ENCODE assay signal across 1 cellular context in the genomic region with DNA sequence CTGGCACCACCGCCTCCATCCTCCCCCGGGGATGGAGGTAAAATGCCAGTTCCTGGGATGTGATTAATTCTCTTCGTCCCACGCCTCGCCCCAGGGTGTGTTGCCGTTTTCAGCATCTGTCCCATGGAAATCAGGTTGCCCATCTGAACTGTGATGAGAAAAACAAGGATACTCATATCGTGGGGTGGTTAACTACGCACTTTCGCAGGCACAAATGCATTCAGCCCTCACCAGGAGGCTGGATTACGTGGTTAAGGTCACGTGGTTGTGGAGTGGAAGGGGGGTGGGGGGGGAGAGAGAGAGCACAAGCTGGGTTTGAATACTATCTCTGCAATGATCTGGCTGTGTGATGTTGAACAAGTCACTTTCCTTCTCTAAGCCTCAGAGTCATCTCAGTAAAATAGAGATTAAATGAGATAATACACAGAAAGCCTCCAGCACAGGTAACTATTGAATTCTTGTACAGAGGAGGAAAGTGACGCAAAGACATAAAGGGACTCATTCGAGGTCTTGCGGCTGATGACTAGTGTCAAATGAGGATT.
TF ChIP-seq lines count a peak whose summit lies in the region.

No MANE protein-coding gene starts in this region.

TF ChIP-seq in GM23338, 12 proteins besides CTCF, POLR2A, EP300 and RAD21 (continued from another document):
- TF ChIP-seq, protein P1, sequence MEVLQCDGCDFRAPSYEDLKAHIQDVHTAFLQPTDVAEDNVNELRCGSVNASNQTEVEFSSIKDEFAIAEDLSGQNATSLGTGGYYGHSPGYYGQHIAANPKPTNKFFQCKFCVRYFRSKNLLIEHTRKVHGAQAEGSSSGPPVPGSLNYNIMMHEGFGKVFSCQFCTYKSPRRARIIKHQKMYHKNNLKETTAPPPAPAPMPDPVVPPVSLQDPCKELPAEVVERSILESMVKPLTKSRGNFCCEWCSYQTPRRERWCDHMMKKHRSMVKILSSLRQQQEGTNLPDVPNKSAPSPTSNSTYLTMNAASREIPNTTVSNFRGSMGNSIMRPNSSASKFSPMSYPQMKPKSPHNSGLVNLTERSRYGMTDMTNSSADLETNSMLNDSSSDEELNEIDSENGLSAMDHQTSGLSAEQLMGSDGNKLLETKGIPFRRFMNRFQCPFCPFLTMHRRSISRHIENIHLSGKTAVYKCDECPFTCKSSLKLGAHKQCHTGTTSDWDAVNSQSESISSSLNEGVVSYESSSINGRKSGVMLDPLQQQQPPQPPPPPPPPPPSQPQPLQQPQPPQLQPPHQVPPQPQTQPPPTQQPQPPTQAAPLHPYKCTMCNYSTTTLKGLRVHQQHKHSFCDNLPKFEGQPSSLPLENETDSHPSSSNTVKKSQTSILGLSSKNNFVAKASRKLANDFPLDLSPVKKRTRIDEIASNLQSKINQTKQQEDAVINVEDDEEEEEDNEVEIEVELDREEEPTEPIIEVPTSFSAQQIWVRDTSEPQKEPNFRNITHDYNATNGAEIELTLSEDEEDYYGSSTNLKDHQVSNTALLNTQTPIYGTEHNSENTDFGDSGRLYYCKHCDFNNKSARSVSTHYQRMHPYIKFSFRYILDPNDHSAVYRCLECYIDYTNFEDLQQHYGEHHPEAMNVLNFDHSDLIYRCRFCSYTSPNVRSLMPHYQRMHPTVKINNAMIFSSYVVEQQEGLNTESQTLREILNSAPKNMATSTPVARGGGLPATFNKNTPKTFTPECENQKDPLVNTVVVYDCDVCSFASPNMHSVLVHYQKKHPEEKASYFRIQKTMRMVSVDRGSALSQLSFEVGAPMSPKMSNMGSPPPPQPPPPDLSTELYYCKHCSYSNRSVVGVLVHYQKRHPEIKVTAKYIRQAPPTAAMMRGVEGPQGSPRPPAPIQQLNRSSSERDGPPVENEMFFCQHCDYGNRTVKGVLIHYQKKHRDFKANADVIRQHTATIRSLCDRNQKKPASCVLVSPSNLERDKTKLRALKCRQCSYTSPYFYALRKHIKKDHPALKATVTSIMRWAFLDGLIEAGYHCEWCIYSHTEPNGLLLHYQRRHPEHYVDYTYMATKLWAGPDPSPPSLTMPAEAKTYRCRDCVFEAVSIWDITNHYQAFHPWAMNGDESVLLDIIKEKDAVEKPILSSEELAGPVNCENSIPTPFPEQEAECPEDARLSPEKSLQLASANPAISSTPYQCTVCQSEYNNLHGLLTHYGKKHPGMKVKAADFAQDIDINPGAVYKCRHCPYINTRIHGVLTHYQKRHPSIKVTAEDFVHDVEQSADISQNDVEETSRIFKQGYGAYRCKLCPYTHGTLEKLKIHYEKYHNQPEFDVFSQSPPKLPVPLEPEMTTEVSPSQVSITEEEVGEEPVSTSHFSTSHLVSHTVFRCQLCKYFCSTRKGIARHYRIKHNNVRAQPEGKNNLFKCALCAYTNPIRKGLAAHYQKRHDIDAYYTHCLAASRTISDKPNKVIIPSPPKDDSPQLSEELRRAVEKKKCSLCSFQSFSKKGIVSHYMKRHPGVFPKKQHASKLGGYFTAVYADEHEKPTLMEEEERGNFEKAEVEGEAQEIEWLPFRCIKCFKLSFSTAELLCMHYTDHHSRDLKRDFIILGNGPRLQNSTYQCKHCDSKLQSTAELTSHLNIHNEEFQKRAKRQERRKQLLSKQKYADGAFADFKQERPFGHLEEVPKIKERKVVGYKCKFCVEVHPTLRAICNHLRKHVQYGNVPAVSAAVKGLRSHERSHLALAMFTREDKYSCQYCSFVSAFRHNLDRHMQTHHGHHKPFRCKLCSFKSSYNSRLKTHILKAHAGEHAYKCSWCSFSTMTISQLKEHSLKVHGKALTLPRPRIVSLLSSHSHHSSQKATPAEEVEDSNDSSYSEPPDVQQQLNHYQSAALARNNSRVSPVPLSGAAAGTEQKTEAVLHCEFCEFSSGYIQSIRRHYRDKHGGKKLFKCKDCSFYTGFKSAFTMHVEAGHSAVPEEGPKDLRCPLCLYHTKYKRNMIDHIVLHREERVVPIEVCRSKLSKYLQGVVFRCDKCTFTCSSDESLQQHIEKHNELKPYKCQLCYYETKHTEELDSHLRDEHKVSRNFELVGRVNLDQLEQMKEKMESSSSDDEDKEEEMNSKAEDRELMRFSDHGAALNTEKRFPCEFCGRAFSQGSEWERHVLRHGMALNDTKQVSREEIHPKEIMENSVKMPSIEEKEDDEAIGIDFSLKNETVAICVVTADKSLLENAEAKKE (CRISPR knock-in tag; IDR thresholded peaks at IDR 0.05) = no peak
